ENCODE assay signal across 1 cellular context in genomic region chr20:57847104-57847503, GRCh38.
TF ChIP-seq lines count a peak whose summit lies in the region.

No MANE protein-coding gene starts in this region.

TF ChIP-seq in GM23338, 12 proteins besides CTCF, POLR2A, EP300 and RAD21 (continued from another document):
- no peak for TF ChIP-seq EZH2phosphoT487 (IDR thresholded peaks at IDR 0.05; ENCODE audit: unreplicated experiment)
